In the genomic region with DNA sequence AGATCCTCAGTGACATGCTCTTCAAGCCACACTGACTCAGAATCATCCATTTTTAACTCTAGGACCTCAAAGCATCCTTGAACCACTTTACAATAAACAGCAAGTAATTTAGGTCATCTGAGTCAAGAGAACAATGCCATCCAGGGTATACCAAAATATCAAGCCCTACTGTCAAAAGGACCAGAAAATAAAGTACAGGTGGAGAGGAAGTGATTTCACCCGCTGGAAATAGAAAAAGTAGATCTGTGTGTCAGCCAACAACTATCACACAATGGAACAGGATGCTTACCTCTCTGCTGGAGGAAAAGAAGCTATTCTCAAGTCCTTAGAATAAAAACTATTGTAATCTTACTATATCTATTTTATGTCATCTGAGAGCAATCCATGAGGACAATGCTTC, we compare ENCODE assay signal across 15 cellular contexts.
"Had no signal": no experiment of that assay in that cellular context is flagged by ENCODE, and none has a peak within 500 bp of the region (broad histone marks: within the 10 kb centered on the region; RNA-seq: fewer than 3 reads in every experiment).

No MANE protein-coding gene starts in this region.

- H3K27ac ChIP-seq: cardiac muscle cell, epithelial cell of prostate, lower lobe of right lung, pancreas had no signal

- H3K27me3 Mint-ChIP-seq: activated CD4-positive, alpha-beta memory T cell treated with anti-CD3 and anti-CD28 coated beads, Interleukin-2, amount 10 ng/mL, durations not matched to agents 7 days and 5 days; naive B cell; stimulated activated memory B cell treated with anti-CD40 and anti-IgM and Interleukin-4, amounts not matched to agents 10 μg/mL and 1 μg/mL and 100 μg/mL, for 72 hours had no signal

- H3K36me3 Mint-ChIP-seq: immature natural killer cell, naive B cell had no signal

- H3K4me1 ChIP-seq: lower lobe of right lung, pancreas had no signal

- H3K9me3 ChIP-seq: lower lobe of right lung, pancreas had no signal

- H3K36me3 ChIP-seq: cardiac muscle cell, lower lobe of right lung, pancreas had no signal

- H3K9me3 Mint-ChIP-seq: activated CD4-positive, alpha-beta memory T cell treated with anti-CD3 and anti-CD28 coated beads, Interleukin-2, amount 10 ng/mL, durations not matched to agents 7 days and 5 days; activated T-cell treated with anti-CD3 and anti-CD28 coated beads, Interleukin-2, amount 50 U/mL, for 4 hours; immature natural killer cell; naive B cell; stimulated activated memory B cell treated with anti-CD40 and anti-IgM and Interleukin-4, amounts not matched to agents 10 μg/mL and 1 μg/mL and 100 μg/mL, for 72 hours; T-helper 1 cell treated with Interleukin-12 subunit alpha and Interleukin-12 subunit beta and Interleukin-4 antibody, amounts not matched to agents 30 μg/mL and 1 μg/mL, for 36 hours had no signal

- DNase-seq: activated CD4-positive, alpha-beta memory T cell treated with anti-CD3 and anti-CD28 coated beads, Interleukin-2, amount 10 ng/mL, durations not matched to agents 7 days and 5 days; activated CD4-positive, alpha-beta T cell treated with anti-CD3 and anti-CD28 coated beads for 4 hours; activated effector memory CD4-positive, alpha-beta T cell treated with Interleukin-2 at 50 U/mL for 16 hours; activated naive CD4-positive, alpha-beta T cell treated with anti-CD3 and anti-CD28 coated beads, Interleukin-2, amount 50 U/mL, for 16 hours; activated T-cell treated with anti-CD3 and anti-CD28 coated beads, Interleukin-2, amount 50 U/mL, for 4 hours; effector CD4-positive, alpha-beta T cell; foreskin melanocyte; immature natural killer cell; lower lobe of right lung; naive B cell; pancreas had no signal

- H3K4me3 ChIP-seq: cardiac muscle cell, lower lobe of right lung, pancreas had no signal

- ATAC-seq: activated T-cell treated with anti-CD3 and anti-CD28 coated beads, Interleukin-2, amount 50 U/mL, for 4 hours; lower lobe of right lung; pancreas; stimulated activated memory B cell treated with anti-CD40 and anti-IgM and Interleukin-4, amounts not matched to agents 10 μg/mL and 1 μg/mL and 100 μg/mL, for 72 hours had no signal

- H3K27ac Mint-ChIP-seq: activated CD4-positive, alpha-beta memory T cell treated with anti-CD3 and anti-CD28 coated beads, Interleukin-2, amount 10 ng/mL, durations not matched to agents 7 days and 5 days; stimulated activated memory B cell treated with anti-CD40 and anti-IgM and Interleukin-4, amounts not matched to agents 10 μg/mL and 1 μg/mL and 100 μg/mL, for 72 hours; T-helper 1 cell treated with Interleukin-12 subunit alpha and Interleukin-12 subunit beta and Interleukin-4 antibody, amounts not matched to agents 30 μg/mL and 1 μg/mL, for 36 hours had no signal

- H3K4me3 Mint-ChIP-seq: activated CD4-positive, alpha-beta memory T cell treated with anti-CD3 and anti-CD28 coated beads, Interleukin-2, amount 10 ng/mL, durations not matched to agents 7 days and 5 days; activated T-cell treated with anti-CD3 and anti-CD28 coated beads, Interleukin-2, amount 50 U/mL, for 4 hours; immature natural killer cell; stimulated activated memory B cell treated with anti-CD40 and anti-IgM and Interleukin-4, amounts not matched to agents 10 μg/mL and 1 μg/mL and 100 μg/mL, for 72 hours; T-helper 1 cell treated with Interleukin-12 subunit alpha and Interleukin-12 subunit beta and Interleukin-4 antibody, amounts not matched to agents 30 μg/mL and 1 μg/mL, for 36 hours had no signal

- H3K27me3 ChIP-seq: cardiac muscle cell, pancreas had no signal
